Comparison of ENCODE assay signal across 9 cellular contexts in genomic region chr21:33374080-33374873, GRCh38. TPM values are rescaled to one million over a fixed set of nuclear protein-coding genes. Genes with fewer than 3 reads are reported as not detected.
DNase-seq lines count a peak whose midpoint lies in the region; ATAC-seq and FAIRE-seq lines count a peak whose summit lies in the region.
"Had no signal": no experiment of that assay in that cellular context is flagged by ENCODE, and none has a peak within 500 bp of the region (broad histone marks: within the 10 kb centered on the region; RNA-seq: fewer than 3 reads in every experiment).

No MANE protein-coding gene starts in this region.

- peaks cover 22% of the 10 kb centered on the region for H3K4me1 Mint-ChIP-seq in activated naive CD8-positive, alpha-beta T cell treated with anti-CD3 and anti-CD28 coated beads, Interleukin-2, amount 50 U/mL, for 24 hours

- no peaks in the 10 kb centered on the region for H3K36me3 Mint-ChIP-seq in activated naive CD8-positive, alpha-beta T cell treated with anti-CD3 and anti-CD28 coated beads, Interleukin-2, amount 50 U/mL, for 24 hours (ENCODE audit: low read depth)
- H3K36me3 Mint-ChIP-seq: activated naive CD8-positive, alpha-beta T cell had no signal

- no peak for FAIRE-seq in frontal cortex (lab: Jason Lieb, UNC)

- ATAC-seq in HG03354 (IDR thresholded peaks at IDR 0.05; ENCODE audit: poor library complexity, severe bottlenecking, unreplicated experiment) (peak; percentile 54), left ventricle myocardium superior (peak; percentile 82)
- ATAC-seq in activated naive CD8-positive, alpha-beta T cell treated with anti-CD3 and anti-CD28 coated beads, Interleukin-2, amount 50 U/mL, for 24 hours, result peak; percentile 72

- intact Hi-C loops in left ventricle myocardium superior (cut with micrococcal nuclease), result no loop called here

- H3K4me3 Mint-ChIP-seq in activated naive CD8-positive, alpha-beta T cell treated with anti-CD3 and anti-CD28 coated beads, Interleukin-2, amount 50 U/mL, for 24 hours, result no peak overlapping the region
- H3K4me3 Mint-ChIP-seq: activated naive CD8-positive, alpha-beta T cell had no signal

- H3K27ac Mint-ChIP-seq in activated naive CD8-positive, alpha-beta T cell treated with anti-CD3 and anti-CD28 coated beads, Interleukin-2, amount 50 U/mL, for 24 hours, result no peak overlapping the region
- H3K27ac Mint-ChIP-seq: activated naive CD8-positive, alpha-beta T cell had no signal

- no peaks in the 10 kb centered on the region for H3K9me3 Mint-ChIP-seq in activated naive CD8-positive, alpha-beta T cell treated with anti-CD3 and anti-CD28 coated beads, Interleukin-2, amount 50 U/mL, for 24 hours

- DNase-seq in GDM1 (lab: John Stamatoyannopoulos, UW) (peak; percentile 38), RKO (ENCODE audit: low spot score) (peak; percentile 74), left ventricle myocardium superior (peak; percentile 58), frontal cortex (ENCODE audit: low spot score in 2 of 2) (no peak), NCI-H146 treated with DMSO at 0.1 percent for 48 hours (lab: John Stamatoyannopoulos, UW; ENCODE audit: unreplicated experiment) (no peak)
- peak; percentile 58 for DNase-seq in activated naive CD8-positive, alpha-beta T cell treated with anti-CD3 and anti-CD28 coated beads, Interleukin-2, amount 50 U/mL, for 24 hours
- peak; percentile 60 for DNase-seq in stimulated activated CD4-positive, alpha-beta T cell treated with anti-CD3 and anti-CD28 coated beads, Interleukin-4, amount 100 ng/mL, for 1 hour

- no peaks in the 10 kb centered on the region for H3K27me3 Mint-ChIP-seq in activated naive CD8-positive, alpha-beta T cell treated with anti-CD3 and anti-CD28 coated beads, Interleukin-2, amount 50 U/mL, for 24 hours
- H3K27me3 Mint-ChIP-seq: activated naive CD8-positive, alpha-beta T cell had no signal

RNA-seq across cellular contexts. Expression of gene IFNGR2, which starts 28.9 kb away (rescaled TPM):
- total RNA-seq in left ventricle myocardium superior (35.1 TPM), frontal cortex (60.3 TPM)

RNA-seq across cellular contexts. Expression of gene IFNAR1, which starts 49.5 kb away (rescaled TPM):
- total RNA-seq in left ventricle myocardium superior (23.6 TPM), frontal cortex (49.3 TPM)

Comparison
In these comparisons a context has a peak if more than half of its experiments do, and no peak if none do; other contexts are left out.
1. DNase-seq: peak in GDM1 (single experiment), RKO (single experiment), activated naive CD8-positive, alpha-beta T cell treated with anti-CD3 and anti-CD28 coated beads, Interleukin-2, amount 50 U/mL, for 24 hours (single experiment), left ventricle myocardium superior (single experiment) and stimulated activated CD4-positive, alpha-beta T cell treated with anti-CD3 and anti-CD28 coated beads, Interleukin-4, amount 100 ng/mL, for 1 hour (single experiment); none in frontal cortex (0 of 2) and NCI-H146 treated with DMSO at 0.1 percent for 48 hours (single experiment).
2. Peak in every context shown above with its lines, with median percentiles within 50 percentile points of each other: ATAC-seq.